ENCODE assay signal across 1 cellular context in genomic region chr13:29570058-29570654, GRCh38.
TF ChIP-seq lines count a peak whose summit lies in the region.

No MANE protein-coding gene starts in this region.

TF ChIP-seq in endothelial cell of umbilical vein, 7 proteins besides CTCF, POLR2A, EP300 and RAD21:
- no peak for TF ChIP-seq GATA2 (IDR thresholded peaks at IDR 0.05; ENCODE audit: insufficient read depth, insufficient read length, low read depth, low read length)
- no peak for TF ChIP-seq EZH2 (IDR thresholded peaks at IDR 0.05; ENCODE audit: borderline replicate concordance, low read depth, low read length, severe bottlenecking)
- TF ChIP-seq, protein P1, sequence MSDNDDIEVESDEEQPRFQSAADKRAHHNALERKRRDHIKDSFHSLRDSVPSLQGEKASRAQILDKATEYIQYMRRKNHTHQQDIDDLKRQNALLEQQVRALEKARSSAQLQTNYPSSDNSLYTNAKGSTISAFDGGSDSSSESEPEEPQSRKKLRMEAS (IDR thresholded peaks at IDR 0.05; ENCODE audit: insufficient read depth, insufficient read length) = no peak
- no peak for TF ChIP-seq POLR2AphosphoS5 (IDR thresholded peaks at IDR 0.05; ENCODE audit: insufficient read depth, low read depth, low read length)
- no peak for TF ChIP-seq FOS (IDR thresholded peaks at IDR 0.05; ENCODE audit: borderline replicate concordance, insufficient read depth, low read length)
- no peak for TF ChIP-seq MYC (IDR thresholded peaks at IDR 0.05; ENCODE audit: low read depth, low read length)
- no peak for TF ChIP-seq JUN (IDR thresholded peaks at IDR 0.05; ENCODE audit: borderline replicate concordance, insufficient read depth, insufficient read length, low read depth)
